In genomic region chr13:112897956-112898785, GRCh38 we compare ENCODE assay signal across 17 cellular contexts.
"Had no signal": no experiment of that assay in that cellular context is flagged by ENCODE, and none has a peak within 500 bp of the region (broad histone marks: within the 10 kb centered on the region; RNA-seq: fewer than 3 reads in every experiment).

No MANE protein-coding gene starts in this region.

- H3K9me3 ChIP-seq: esophagus squamous epithelium, ovary had no signal

- H3K27me3 ChIP-seq: cardiac muscle cell, ovary had no signal

- H3K27ac ChIP-seq: cardiac muscle cell, esophagus squamous epithelium, ovary, SK-N-MC had no signal

- H3K4me3 ChIP-seq: cardiac muscle cell, esophagus squamous epithelium, ovary, SK-N-MC had no signal

- H3K27me3 Mint-ChIP-seq: stimulated activated naive B cell treated with anti-CD40 and anti-IgM and Interleukin-4, amounts not matched to agents 10 μg/mL and 1 μg/mL and 100 μg/mL, for 72 hours had no signal

- H3K36me3 ChIP-seq: cardiac muscle cell, esophagus squamous epithelium, ovary had no signal

- H3K9me3 Mint-ChIP-seq: activated B cell treated with CpG ODN at 0.5 μM for 24 hours; activated CD4-positive, alpha-beta memory T cell treated with anti-CD3 and anti-CD28 coated beads, Interleukin-2, amount 10 ng/mL, durations not matched to agents 7 days and 5 days; activated naive CD4-positive, alpha-beta T cell treated with anti-CD3 and anti-CD28 coated beads, Interleukin-2, amount 50 U/mL, for 72 hours; activated T-helper 17 cell treated with anti-CD3 and anti-CD28 coated beads, Interleukin-2, amount 50 U/mL, for 72 hours; neural crest cell; stimulated activated naive B cell treated with anti-CD40 and anti-IgM and Interleukin-4, amounts not matched to agents 10 μg/mL and 1 μg/mL and 100 μg/mL, for 72 hours had no signal

- DNase-seq: activated B cell treated with CpG ODN at 0.5 μM for 24 hours; activated CD4-positive, alpha-beta memory T cell treated with anti-CD3 and anti-CD28 coated beads, Interleukin-2, amount 10 ng/mL, durations not matched to agents 7 days and 5 days; activated CD4-positive, alpha-beta T cell treated with anti-CD3 and anti-CD28 coated beads for 4 hours; activated T-cell treated with anti-CD3 and anti-CD28 coated beads, Interleukin-2, amount 50 U/mL, for 1 hour; amniotic stem cell; dermis blood vessel endothelial cell; effector memory CD4-positive, alpha-beta T cell; esophagus squamous epithelium; midbrain; stimulated activated naive B cell treated with anti-CD40 and anti-IgM and Interleukin-4, amounts not matched to agents 10 μg/mL and 1 μg/mL and 100 μg/mL, for 72 hours had no signal

- ATAC-seq: activated naive CD4-positive, alpha-beta T cell treated with anti-CD3 and anti-CD28 coated beads, Interleukin-2, amount 50 U/mL, for 72 hours; activated T-helper 17 cell treated with anti-CD3 and anti-CD28 coated beads, Interleukin-2, amount 50 U/mL, for 72 hours had no signal

- H3K36me3 Mint-ChIP-seq: activated naive CD4-positive, alpha-beta T cell treated with anti-CD3 and anti-CD28 coated beads, Interleukin-2, amount 50 U/mL, for 72 hours had no signal

- H3K4me3 Mint-ChIP-seq: activated B cell treated with CpG ODN at 0.5 μM for 24 hours; activated CD4-positive, alpha-beta memory T cell treated with anti-CD3 and anti-CD28 coated beads, Interleukin-2, amount 10 ng/mL, durations not matched to agents 7 days and 5 days; activated T-helper 17 cell treated with anti-CD3 and anti-CD28 coated beads, Interleukin-2, amount 50 U/mL, for 72 hours; stimulated activated naive B cell treated with anti-CD40 and anti-IgM and Interleukin-4, amounts not matched to agents 10 μg/mL and 1 μg/mL and 100 μg/mL, for 72 hours had no signal

- FAIRE-seq: TTC549 had no signal

- H3K4me1 Mint-ChIP-seq: activated T-helper 17 cell treated with anti-CD3 and anti-CD28 coated beads, Interleukin-2, amount 50 U/mL, for 72 hours had no signal

- H3K27ac Mint-ChIP-seq: activated B cell treated with CpG ODN at 0.5 μM for 24 hours; activated CD4-positive, alpha-beta memory T cell treated with anti-CD3 and anti-CD28 coated beads, Interleukin-2, amount 10 ng/mL, durations not matched to agents 7 days and 5 days; activated naive CD4-positive, alpha-beta T cell treated with anti-CD3 and anti-CD28 coated beads, Interleukin-2, amount 50 U/mL, for 72 hours; activated T-helper 17 cell treated with anti-CD3 and anti-CD28 coated beads, Interleukin-2, amount 50 U/mL, for 72 hours; stimulated activated naive B cell treated with anti-CD40 and anti-IgM and Interleukin-4, amounts not matched to agents 10 μg/mL and 1 μg/mL and 100 μg/mL, for 72 hours had no signal
